ENCODE assay signal across 10 cellular contexts in genomic region chr5:81420039-81420667, GRCh38. TPM values are rescaled to one million over a fixed set of nuclear protein-coding genes. Genes with fewer than 3 reads are reported as not detected.
DNase-seq lines count a peak whose midpoint lies in the region; ATAC-seq, FAIRE-seq and TF ChIP-seq lines count a peak whose summit lies in the region.
"Had no signal": no experiment of that assay in that cellular context is flagged by ENCODE, and none has a peak within 500 bp of the region (broad histone marks: within the 10 kb centered on the region; RNA-seq: fewer than 3 reads in every experiment).

No MANE protein-coding gene starts in this region.

- peaks cover 22% of the 10 kb centered on the region for H3K4me1 Mint-ChIP-seq in activated naive CD8-positive, alpha-beta T cell treated with anti-CD3 and anti-CD28 coated beads, Interleukin-2, amount 10 ng/mL, durations not matched to agents 7 days and 5 days
- H3K4me1 Mint-ChIP-seq: nephron had no signal

- peak overlapping the region; percentile 42 for H3K4me3 Mint-ChIP-seq in activated naive CD8-positive, alpha-beta T cell treated with anti-CD3 and anti-CD28 coated beads, Interleukin-2, amount 10 ng/mL, durations not matched to agents 7 days and 5 days
- H3K4me3 Mint-ChIP-seq: nephron had no signal

- FAIRE-seq in GM19239 (lab: Jason Lieb, UNC) (no peak), GM12892 (lab: Jason Lieb, UNC) (no peak)

- H3K27ac Mint-ChIP-seq in activated naive CD8-positive, alpha-beta T cell treated with anti-CD3 and anti-CD28 coated beads, Interleukin-2, amount 10 ng/mL, durations not matched to agents 7 days and 5 days = peak overlapping the region; percentile 34

- no peaks in the 10 kb centered on the region for H3K9me3 Mint-ChIP-seq in activated naive CD8-positive, alpha-beta T cell treated with anti-CD3 and anti-CD28 coated beads, Interleukin-2, amount 10 ng/mL, durations not matched to agents 7 days and 5 days
- H3K9me3 Mint-ChIP-seq: nephron had no signal

- ATAC-seq in activated naive CD8-positive, alpha-beta T cell treated with anti-CD3 and anti-CD28 coated beads, Interleukin-2, amount 10 ng/mL, durations not matched to agents 7 days and 5 days (ENCODE audit: low read depth) = peak; percentile 98
- no peak for ATAC-seq in GM18907 (IDR thresholded peaks at IDR 0.05; ENCODE audit: unreplicated experiment)

- DNase-seq in EH (ENCODE audit: low read depth) = peak; percentile 93
- peak; percentile 60 for DNase-seq in KG1 (lab: John Stamatoyannopoulos, UW)
- DNase-seq in activated naive CD8-positive, alpha-beta T cell treated with anti-CD3 and anti-CD28 coated beads, Interleukin-2, amount 10 ng/mL, durations not matched to agents 7 days and 5 days = no peak
- DNase-seq in lung microvascular endothelial cell (ENCODE audit: low read depth in 2 of 2) = peak; percentile 39 to 93
- no peak for DNase-seq in stimulated activated CD8-positive, alpha-beta memory T cell treated with anti-CD3 and anti-CD28 coated beads, Interleukin-4, amount 100 ng/mL, for 48 hours
- no peak for DNase-seq in GM19239 (ENCODE audit: insufficient read length, low spot score)
- no peak for DNase-seq in GM12892 (ENCODE audit: insufficient read length)
- DNase-seq: NCI-H1694 treated with DMSO at 0.1 percent for 48 hours had no signal

- H3K27me3 Mint-ChIP-seq in activated naive CD8-positive, alpha-beta T cell treated with anti-CD3 and anti-CD28 coated beads, Interleukin-2, amount 10 ng/mL, durations not matched to agents 7 days and 5 days = no peaks in the 10 kb centered on the region

- TF ChIP-seq POLR2A in GM12892 (IDR thresholded peaks at IDR 0.05; ENCODE audit: low read depth, low read length) = no peak

- H3K36me3 Mint-ChIP-seq in activated naive CD8-positive, alpha-beta T cell treated with anti-CD3 and anti-CD28 coated beads, Interleukin-2, amount 10 ng/mL, durations not matched to agents 7 days and 5 days = peaks cover 7% of the 10 kb centered on the region

- POLR2A ChIA-PET in activated naive CD8-positive, alpha-beta T cell treated with anti-CD3 and anti-CD28 coated beads, Interleukin-2, amount 10 ng/mL, durations not matched to agents 7 days and 5 days (lab: Charles Lee) = interaction anchor here (1.0 to 1.4 kb wide), 2 partner anchors 331 to 858 kb away, joined by 3 read pairs; partner anchors contain the start of gene SSBP2

RNA-seq across cellular contexts. Expression of gene ACOT12, which starts 26.2 kb away (rescaled TPM):
- total RNA-seq in activated naive CD8-positive, alpha-beta T cell treated with anti-CD3 and anti-CD28 coated beads, Interleukin-2, amount 10 ng/mL, durations not matched to agents 7 days and 5 days = not detected
- total RNA-seq in lung microvascular endothelial cell = not detected in 2 replicates
- polyA plus RNA-seq in GM12892 (2012; ENCODE audit: missing spikeins) = not detected

Comparison
In these comparisons a context has a peak if more than half of its experiments do, and no peak if none do; other contexts are left out.
1. DNase-seq: peak in EH (single experiment), KG1 (single experiment) and lung microvascular endothelial cell (2 of 2); none in activated naive CD8-positive, alpha-beta T cell treated with anti-CD3 and anti-CD28 coated beads, Interleukin-2, amount 10 ng/mL, durations not matched to agents 7 days and 5 days (single experiment), stimulated activated CD8-positive, alpha-beta memory T cell treated with anti-CD3 and anti-CD28 coated beads, Interleukin-4, amount 100 ng/mL, for 48 hours (single experiment), GM19239 (single experiment) and GM12892 (single experiment).